8 cellular contexts compared by ENCODE assay signal in genomic region chr3:155664922-155665695, GRCh38.
DNase-seq lines count a peak whose midpoint lies in the region; ATAC-seq and TF ChIP-seq lines count a peak whose summit lies in the region.

No MANE protein-coding gene starts in this region.

- no peak overlapping the region for H2BK5ac ChIP-seq in H9 (ENCODE audit: insufficient read length, low read length)

- H3K79me1 ChIP-seq in H9 (ENCODE audit: insufficient read depth, low read depth, low read length, poor library complexity, severe bottlenecking), result no peaks in the 10 kb centered on the region

- H3T11ph ChIP-seq in H9 (ENCODE audit: low read length), result no peak overlapping the region

- no peaks in the 10 kb centered on the region; the same call in none of the 2 replicates for H3K4me1 ChIP-seq in H9 (ENCODE audit: insufficient read depth, low read length)

- H2AFZ ChIP-seq in H9 (ENCODE audit: low read length), result no peak overlapping the region

- TSS peak; percentile 30 for BruUV-seq in Calu3 (replicated peaks; lab: Mats Ljungman, UMichigan)

- H3K4me1 Mint-ChIP-seq in Calu3 (ENCODE audit: low read depth, unreplicated experiment), result peaks cover 66% of the 10 kb centered on the region
- peaks cover 13 to 17% of the 10 kb centered on the region in 2 experiments for H3K4me1 Mint-ChIP-seq in H9

- no peak overlapping the region for H3K4ac ChIP-seq in H9 (ENCODE audit: low read depth, low read length)

- H3K9ac ChIP-seq in H9 (ENCODE audit: extremely low read depth, insufficient read length, low read length), result no peak overlapping the region

- CTCF ChIA-PET in Calu3 (lab: Charles Lee), result interaction anchor here (0.5 to 1.6 kb wide), 7 partner anchors 10 to 301 kb away, joined by 3 to 8 read pairs (median 3); no protein-coding TSS in a partner anchor

- no peaks in the 10 kb centered on the region for H4K20me1 ChIP-seq in H9 (ENCODE audit: control insufficient read depth, insufficient read depth, insufficient read length)

- H3K79me2 ChIP-seq in H9 (ENCODE audit: insufficient read depth, low read length), result no peaks in the 10 kb centered on the region

- H3K27ac Mint-ChIP-seq in Calu3 (ENCODE audit: unreplicated experiment) (peak overlapping the region; percentile 70), H9 (0 out of 7 replicates have a peak overlapping the region, but pooled peaks of 1 of the 3 experiments have one; percentile 3)

- H2BK20ac ChIP-seq in H9 (ENCODE audit: low read depth, low read length, poor library complexity, severe bottlenecking), result no peak overlapping the region

- H3K14ac ChIP-seq in H9 (ENCODE audit: insufficient read depth, low read length), result no peak overlapping the region

- no peaks in the 10 kb centered on the region for H3K27me3 ChIP-seq in H9 (ENCODE audit: insufficient read depth, low read length)

- H3K27ac ChIP-seq in epithelial cell of prostate (no peak overlapping the region), H9 (ENCODE audit: insufficient read length, low read depth, low read length) (no peak overlapping the region)

- H4K91ac ChIP-seq in H9 (ENCODE audit: insufficient read length, low read depth, low read length), result no peak overlapping the region

- H2BK15ac ChIP-seq in H9 (ENCODE audit: low read depth, low read length), result no peak overlapping the region

- no peaks in the 10 kb centered on the region for H3K27me3 Mint-ChIP-seq in Calu3 (ENCODE audit: unreplicated experiment)
- no peaks in the 10 kb centered on the region for H3K27me3 Mint-ChIP-seq in H9 (ENCODE audit: low read depth)

- H3K4me3 Mint-ChIP-seq in Calu3 (ENCODE audit: low read depth, unreplicated experiment), result peak overlapping the region; percentile 47
- H3K4me3 Mint-ChIP-seq in H9, result no peak overlapping the region

- H3K23ac ChIP-seq in H9 (ENCODE audit: insufficient read length, low read depth, low read length), result no peak overlapping the region

- H3K9me3 Mint-ChIP-seq in Calu3 (ENCODE audit: low read depth, unreplicated experiment) (no peaks in the 10 kb centered on the region), H9 (no peaks in the 10 kb centered on the region)

- ATAC-seq in HG03342 (IDR thresholded peaks at IDR 0.05; ENCODE audit: unreplicated experiment), result no peak

- no CpG with 5 or more reads among the region's 4 CpGs for WGBS in H9 (ENCODE audit: extremely low coverage, insufficient read length, low lambda C conversion rate)

- H3K36me3 Mint-ChIP-seq in Calu3 (ENCODE audit: insufficient read depth, unreplicated experiment), result no peaks in the 10 kb centered on the region
- no peaks in the 10 kb centered on the region for H3K36me3 Mint-ChIP-seq in H9 (ENCODE audit: insufficient read depth in 1 of 3, low read depth in 3 of 3)

- H3K9me3 ChIP-seq in H9 (ENCODE audit: control insufficient read depth, low read depth, low read length), result no peaks in the 10 kb centered on the region

- H4K5ac ChIP-seq in H9 (ENCODE audit: insufficient read length, low read depth, low read length), result no peak overlapping the region

- H2AK5ac ChIP-seq in H9 (ENCODE audit: insufficient read length, low read length), result no peak overlapping the region

- H2BK120ac ChIP-seq in H9 (ENCODE audit: low read depth, low read length, poor library complexity, severe bottlenecking), result no peak overlapping the region

- H3K18ac ChIP-seq in H9 (ENCODE audit: insufficient read length, low read depth, low read length), result no peak overlapping the region

- no peak overlapping the region for H2BK12ac ChIP-seq in H9 (ENCODE audit: insufficient read length, low read depth, low read length)

- no peak overlapping the region for H3K56ac ChIP-seq in H9 (ENCODE audit: insufficient read length, low read depth, low read length)

- intact Hi-C loops in Calu3 (cut with micrococcal nuclease; ENCODE audit: unreplicated experiment), result loop anchor here (1.0 to 2.0 kb wide), 3 partner anchors 58 to 110 kb away; no protein-coding TSS in a partner anchor

- H3K4me2 ChIP-seq in H9 (ENCODE audit: insufficient read depth, insufficient read length, low read length), result no peak overlapping the region

- DNase-seq in Calu3 (peak; percentile 67), NOMO-1 treated with DMSO at 0.1 percent for 48 hours (lab: John Stamatoyannopoulos, UW; ENCODE audit: unreplicated experiment) (peak; percentile 74), epithelial cell of prostate (ENCODE audit: low read depth, low spot score) (peak; percentile 56), non-pigmented ciliary epithelial cell (ENCODE audit: low read depth) (peak; percentile 74), NCI-H1436 treated with DMSO at 0.1 percent for 48 hours (lab: John Stamatoyannopoulos, UW) (no peak), H9 (no peak)
- no peak for DNase-seq in stimulated activated naive CD4-positive, alpha-beta T cell (lab: John Stamatoyannopoulos, UW)

- TF ChIP-seq CTCF in Calu3 (IDR thresholded peaks at IDR 0.05; ENCODE audit: unreplicated experiment), result no peak
- no peak for TF ChIP-seq CTCF in H9 (conservative IDR thresholded peaks at IDR 0.05)

- H4K8ac ChIP-seq in H9 (replicated peaks; ENCODE audit: insufficient read length, low read depth, low read length), result no peak overlapping the region

- H3K23me2 ChIP-seq in H9 (ENCODE audit: insufficient read length, low read depth, low read length, poor library complexity, severe bottlenecking), result no peaks in the 10 kb centered on the region

Comparison
In these comparisons a context has a peak if more than half of its experiments do, and no peak if none do; other contexts are left out.
1. DNase-seq: peak in Calu3 (single experiment), NOMO-1 treated with DMSO at 0.1 percent for 48 hours (single experiment), epithelial cell of prostate (single experiment) and non-pigmented ciliary epithelial cell (single experiment); none in NCI-H1436 treated with DMSO at 0.1 percent for 48 hours (single experiment), stimulated activated naive CD4-positive, alpha-beta T cell (0 of 6) and H9 (single experiment).